Comparison of ENCODE assay signal across 5 cellular contexts in genomic region chr19:6508028-6508771, GRCh38. TPM values are rescaled to one million over a fixed set of nuclear protein-coding genes. Genes with fewer than 3 reads are reported as not detected.
"Had no signal": no experiment of that assay in that cellular context is flagged by ENCODE, and none has a peak within 500 bp of the region (broad histone marks: within the 10 kb centered on the region; RNA-seq: fewer than 3 reads in every experiment).

No MANE protein-coding gene starts in this region.

RNA-seq across cellular contexts. Expression of gene TUBB4A, which starts 6.1 kb away (rescaled TPM):
- total RNA-seq: LHCN-M2, SJCRH30 had no signal

RNA-seq across cellular contexts. Expression of gene TNFSF9, which starts 22.6 kb away (rescaled TPM):
- total RNA-seq: ascending aorta, cardiac septum, SJCRH30 had no signal

RNA-seq across cellular contexts. Expression of gene DENND1C, which starts 26.6 kb away (rescaled TPM):
- total RNA-seq: LHCN-M2, SJCRH30 had no signal

RNA-seq across cellular contexts. Expression of gene CRB3, which starts 44.1 kb away (rescaled TPM):
- total RNA-seq: ascending aorta; cardiac septum; LHCN-M2; SJCRH30; T-helper 1 cell treated with Interleukin-12 subunit alpha and Interleukin-12 subunit beta and Interleukin-4 antibody, amounts not matched to agents 30 ng/mL and 1 ng/mL, for 36 hours had no signal
